23 cellular contexts compared by ENCODE assay signal in genomic region chr2:15794608-15795134, GRCh38.
"Had no signal": no experiment of that assay in that cellular context is flagged by ENCODE, and none has a peak within 500 bp of the region (broad histone marks: within the 10 kb centered on the region; RNA-seq: fewer than 3 reads in every experiment).

No MANE protein-coding gene starts in this region.

- H3K4me3 ChIP-seq: stomach, suprapubic skin, testis, thoracic aorta, thyroid gland, tibial artery, tibial nerve, transverse colon, upper lobe of left lung, upper lobe of right lung, uterus, vagina had no signal

- H3K27me3 ChIP-seq: testis, thyroid gland, tibial nerve, transverse colon, upper lobe of left lung, upper lobe of right lung, uterus, vagina had no signal

- H3K27ac ChIP-seq: stomach, suprapubic skin, testis, thoracic aorta, thyroid gland, tibial artery, tibial nerve, transverse colon, upper lobe of left lung, upper lobe of right lung, uterus, vagina had no signal

- H3K36me3 ChIP-seq: stomach, suprapubic skin, thoracic aorta, thyroid gland, tibial artery, tibial nerve, transverse colon, upper lobe of left lung, upper lobe of right lung, uterus, vagina had no signal

- H3K9me3 ChIP-seq: stomach, suprapubic skin, testis, thoracic aorta, thyroid gland, tibial artery, tibial nerve, transverse colon, upper lobe of left lung, upper lobe of right lung, uterus, vagina had no signal

- H3K4me1 ChIP-seq: suprapubic skin, tibial artery, transverse colon, uterus, vagina had no signal

- DNase-seq: stimulated activated CD4-positive, alpha-beta T cell treated with anti-CD3 and anti-CD28 coated beads, Interleukin-2, amount 100 ng/mL, for 48 hours; stimulated activated CD4-positive, alpha-beta T cell treated with anti-CD3 and anti-CD28 coated beads, Interleukin-4, amount 100 ng/mL, for 1 hour; stimulated activated CD4-positive, alpha-beta T cell treated with anti-CD3 and anti-CD28 coated beads, Interleukin-4, amount 100 ng/mL, for 24 hours; stimulated activated CD4-positive, alpha-beta T cell treated with anti-CD3 and anti-CD28 coated beads, Interleukin-4, amount 100 ng/mL, for 4 hours; stimulated activated CD8-positive, alpha-beta memory T cell treated with anti-CD3 and anti-CD28 coated beads, Interleukin-4, amount 100 ng/mL, for 48 hours; stimulated activated naive B cell treated with anti-CD40 and anti-IgM and Interleukin-4, amounts not matched to agents 10 μg/mL and 1 μg/mL and 100 μg/mL, for 72 hours; stimulated activated naive CD4-positive, alpha-beta T cell; stimulated activated naive CD4-positive, alpha-beta T cell treated with Interleukin-2 at 50 U/mL for 16 hours; stimulated activated naive CD8-positive, alpha-beta T cell treated with anti-CD3 and anti-CD28 coated beads, Interleukin-15, amount 100 ng/mL, for 72 hours; stimulated activated naive CD8-positive, alpha-beta T cell treated with anti-CD3 and anti-CD28 coated beads, Interleukin-15, Interleukin-2, amounts not matched to agents 100 U/mL and 50 U/mL, for 24 hours; stomach; substantia nigra; testis; tibial artery; transverse colon; upper lobe of right lung had no signal
